In genomic region chr19:6654347-6655310, GRCh38 we compare ENCODE assay signal across 13 cellular contexts. TPM values are rescaled to one million over a fixed set of nuclear protein-coding genes. Genes with fewer than 3 reads are reported as not detected.
A peak's percentile ranks its signal among the peaks of the same experiment; 100 is the strongest.
DNase-seq lines count a peak whose midpoint lies in the region; ATAC-seq, FAIRE-seq and TF ChIP-seq lines count a peak whose summit lies in the region.
"Had no signal": no experiment of that assay in that cellular context is flagged by ENCODE, and none has a peak within 500 bp of the region (broad histone marks: within the 10 kb centered on the region; RNA-seq: fewer than 3 reads in every experiment).

No MANE protein-coding gene starts in this region.

- H3K4me3 Mint-ChIP-seq in activated T-helper 1 cell treated with anti-CD3 and anti-CD28 coated beads, Interleukin-12 subunit alpha, Interleukin-12 subunit beta, Interleukin-2, Interleukin-4 antibody, amounts not matched to agents 30 ng/mL and 10 ng/mL and 1 ng/mL, durations not matched to agents 14 hours and 24 hours and 36 hours = peak overlapping the region; percentile 75

- FAIRE-seq in H54 (lab: Jason Lieb, UNC) = no peak
- FAIRE-seq: TTC549 had no signal

- H3K36me3 Mint-ChIP-seq in activated T-helper 1 cell treated with anti-CD3 and anti-CD28 coated beads, Interleukin-12 subunit alpha, Interleukin-12 subunit beta, Interleukin-2, Interleukin-4 antibody, amounts not matched to agents 30 ng/mL and 10 ng/mL and 1 ng/mL, durations not matched to agents 14 hours and 24 hours and 36 hours (ENCODE audit: low read depth) = peaks cover 27% of the 10 kb centered on the region

- peaks cover 3% of the 10 kb centered on the region for H3K9me3 Mint-ChIP-seq in activated T-helper 1 cell treated with anti-CD3 and anti-CD28 coated beads, Interleukin-12 subunit alpha, Interleukin-12 subunit beta, Interleukin-2, Interleukin-4 antibody, amounts not matched to agents 30 ng/mL and 10 ng/mL and 1 ng/mL, durations not matched to agents 14 hours and 24 hours and 36 hours

- H3K27ac Mint-ChIP-seq in activated T-helper 1 cell treated with anti-CD3 and anti-CD28 coated beads, Interleukin-12 subunit alpha, Interleukin-12 subunit beta, Interleukin-2, Interleukin-4 antibody, amounts not matched to agents 30 ng/mL and 10 ng/mL and 1 ng/mL, durations not matched to agents 14 hours and 24 hours and 36 hours = peak overlapping the region; percentile 98

- TF ChIP-seq POLR2A in NB4 (IDR thresholded peaks at IDR 0.05; ENCODE audit: extremely low read depth, insufficient read length) = no peak
- no peak for TF ChIP-seq POLR2A in H54 (IDR thresholded peaks at IDR 0.05; ENCODE audit: low read depth, low read length)

- intact Hi-C loops in activated T-helper 1 cell treated with anti-CD3 and anti-CD28 coated beads, Interleukin-12 subunit alpha, Interleukin-12 subunit beta, Interleukin-2, Interleukin-4 antibody, amounts not matched to agents 30 ng/mL and 10 ng/mL and 1 ng/mL, durations not matched to agents 14 hours and 24 hours and 36 hours (cut with micrococcal nuclease) = loop anchor here (1.0 to 2.0 kb wide), 6 partner anchors 9 to 82 kb away; partner anchors contain the start of genes GPR108 and TNFSF14

- ATAC-seq in GM21529 (IDR thresholded peaks at IDR 0.05; ENCODE audit: unreplicated experiment) = no peak

- DNase-seq in NB4 (ENCODE audit: low read depth) (peak; percentile 39), H54 (ENCODE audit: insufficient read length, low spot score) (no peak), mucosa of gallbladder (ENCODE audit: low spot score) (no peak), SIG-M5 treated with dmso at 0.1 percent for 504 hours (lab: John Stamatoyannopoulos, UW; ENCODE audit: unreplicated experiment) (no peak)
- peak; percentile 55 for DNase-seq in activated T-helper 1 cell treated with anti-CD3 and anti-CD28 coated beads, Interleukin-12 subunit alpha, Interleukin-12 subunit beta, Interleukin-2, Interleukin-4 antibody, amounts not matched to agents 30 ng/mL and 10 ng/mL and 1 ng/mL, durations not matched to agents 14 hours and 24 hours and 36 hours (ENCODE audit: low spot score)
- peak; percentile 54 for DNase-seq in stimulated activated CD4-positive, alpha-beta T cell treated with anti-CD3 and anti-CD28 coated beads, Interleukin-12 subunit alpha, Interleukin-12 subunit beta, amount 100 ng/mL, for 4 hours
- DNase-seq: foreskin fibroblast, NCI-H510A treated with DMSO at 0.1 percent for 48 hours had no signal

- no peaks in the 10 kb centered on the region for H3K27me3 Mint-ChIP-seq in activated T-helper 1 cell treated with anti-CD3 and anti-CD28 coated beads, Interleukin-12 subunit alpha, Interleukin-12 subunit beta, Interleukin-2, Interleukin-4 antibody, amounts not matched to agents 30 ng/mL and 10 ng/mL and 1 ng/mL, durations not matched to agents 14 hours and 24 hours and 36 hours (ENCODE audit: insufficient read depth)

- H3K4me3 ChIP-seq in GM08714 (ENCODE audit: low read length) = peak overlapping the region; percentile 3; the same call in 1 of the 2 replicates
- no peak overlapping the region for H3K4me3 ChIP-seq in NB4 (ENCODE audit: low read depth, low read length)
- H3K4me3 ChIP-seq: thoracic aorta had no signal

- H3K4me1 Mint-ChIP-seq in activated T-helper 1 cell treated with anti-CD3 and anti-CD28 coated beads, Interleukin-12 subunit alpha, Interleukin-12 subunit beta, Interleukin-2, Interleukin-4 antibody, amounts not matched to agents 30 ng/mL and 10 ng/mL and 1 ng/mL, durations not matched to agents 14 hours and 24 hours and 36 hours (ENCODE audit: low read depth) = peaks cover 76% of the 10 kb centered on the region

- TF ChIP-seq CTCF in NB4 (IDR thresholded peaks at IDR 0.05; ENCODE audit: low read depth, low read length) = no peak

RNA-seq across cellular contexts. Expression of gene TNFSF14, which starts 15.3 kb away (rescaled TPM):
- total RNA-seq in activated T-helper 1 cell treated with anti-CD3 and anti-CD28 coated beads, Interleukin-12 subunit alpha, Interleukin-12 subunit beta, Interleukin-2, Interleukin-4 antibody, amounts not matched to agents 30 ng/mL and 10 ng/mL and 1 ng/mL, durations not matched to agents 14 hours and 24 hours and 36 hours = 155 TPM in 2 replicates
- total RNA-seq in mucosa of gallbladder = 1.8 TPM
- total RNA-seq: lung microvascular endothelial cell had no signal

Comparison
In these comparisons a context has a peak if more than half of its experiments do, and no peak if none do; other contexts are left out.
1. DNase-seq: peak in NB4 (single experiment), activated T-helper 1 cell treated with anti-CD3 and anti-CD28 coated beads, Interleukin-12 subunit alpha, Interleukin-12 subunit beta, Interleukin-2, Interleukin-4 antibody, amounts not matched to agents 30 ng/mL and 10 ng/mL and 1 ng/mL, durations not matched to agents 14 hours and 24 hours and 36 hours (single experiment) and stimulated activated CD4-positive, alpha-beta T cell treated with anti-CD3 and anti-CD28 coated beads, Interleukin-12 subunit alpha, Interleukin-12 subunit beta, amount 100 ng/mL, for 4 hours (single experiment); none in H54 (single experiment), mucosa of gallbladder (single experiment) and SIG-M5 treated with dmso at 0.1 percent for 504 hours (single experiment).
2. RNA of gene TNFSF14, which starts 15.3 kb away (total RNA-seq): 155 TPM in activated T-helper 1 cell treated with anti-CD3 and anti-CD28 coated beads, Interleukin-12 subunit alpha, Interleukin-12 subunit beta, Interleukin-2, Interleukin-4 antibody, amounts not matched to agents 30 ng/mL and 10 ng/mL and 1 ng/mL, durations not matched to agents 14 hours and 24 hours and 36 hours; 1.8 TPM in mucosa of gallbladder (single experiment); every median in the first group is over 10 times any median in the second.